36 cellular contexts compared by ENCODE assay signal in the genomic region with DNA sequence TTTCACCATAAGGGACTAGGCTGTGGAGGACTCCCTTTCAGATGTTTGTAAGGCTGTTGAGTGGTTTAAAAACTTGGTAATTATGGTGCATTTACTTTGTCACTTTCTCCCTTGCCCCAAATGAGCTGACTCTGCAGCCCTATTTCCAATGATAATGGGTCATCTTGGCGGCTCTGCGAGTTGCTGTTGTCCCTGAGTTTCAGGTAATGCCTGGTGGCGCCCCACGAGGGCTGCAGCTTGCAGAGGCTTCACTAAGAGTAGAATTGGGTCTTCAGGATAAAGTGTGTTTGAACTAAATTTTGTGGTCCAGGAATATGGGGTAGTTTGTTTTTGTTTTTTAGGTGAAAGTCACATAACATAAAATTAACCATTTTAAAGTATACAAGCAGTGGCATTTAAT.
"Had no signal": no experiment of that assay in that cellular context is flagged by ENCODE, and none has a peak within 500 bp of the region (broad histone marks: within the 10 kb centered on the region; RNA-seq: fewer than 3 reads in every experiment).

No MANE protein-coding gene starts in this region.

- H3K36me3 ChIP-seq: adrenal gland, ascending aorta, cardiac muscle cell had no signal

- H3K27me3 Mint-ChIP-seq: activated CD4-positive, alpha-beta memory T cell treated with anti-CD3 and anti-CD28 coated beads for 36 hours; activated CD4-positive, alpha-beta T cell treated with anti-CD3 and anti-CD28 coated beads, Interleukin-2, amount 10 ng/mL, durations not matched to agents 24 days and 14 days; activated CD8-positive, alpha-beta T cell treated with anti-CD3 and anti-CD28 coated beads for 36 hours; activated T-helper 17 cell treated with anti-CD3 and anti-CD28 coated beads, Interleukin-2, amount 50 U/mL, for 72 hours; central memory CD8-positive, alpha-beta T cell had no signal

- H3K9me3 Mint-ChIP-seq: activated T-cell treated with anti-CD3 and anti-CD28 coated beads, Interleukin-2, amount 50 U/mL, for 4 hours; activated T-helper 17 cell treated with anti-CD3 and anti-CD28 coated beads, Interleukin-2, amount 50 U/mL, for 72 hours had no signal

- H3K9me3 ChIP-seq: adrenal gland, ascending aorta had no signal

- H3K4me3 ChIP-seq: adrenal gland, ascending aorta, cardiac muscle cell had no signal

- DNase-seq: activated B cell treated with CpG ODN at 0.5 μM for 24 hours; activated CD4-positive, alpha-beta memory T cell treated with anti-CD3 and anti-CD28 coated beads for 36 hours; activated CD4-positive, alpha-beta T cell treated with anti-CD3 and anti-CD28 coated beads for 4 hours; activated CD4-positive, alpha-beta T cell treated with anti-CD3 and anti-CD28 coated beads, Interleukin-2, amount 10 ng/mL, durations not matched to agents 24 days and 14 days; activated CD4-positive, alpha-beta T cell treated with anti-CD3 and anti-CD28 coated beads, Interleukin-2, amount 50 U/mL, for 1 hour; activated CD4-positive, alpha-beta T cell treated with anti-CD3 and anti-CD28 coated beads, Interleukin-2, amount 50 U/mL, for 4 hours; activated CD4-positive, CD25-positive, alpha-beta regulatory T cell treated with anti-CD3 and anti-CD28 coated beads, Interleukin-2, amount 50 U/mL, for 72 hours; activated CD8-positive, alpha-beta memory T cell treated with anti-CD3 and anti-CD28 coated beads, Interleukin-2, amount 50 U/mL, for 4 hours; activated CD8-positive, alpha-beta T cell treated with anti-CD3 and anti-CD28 coated beads for 36 hours; activated effector memory CD4-positive, alpha-beta T cell treated with anti-CD3 and anti-CD28 coated beads, Interleukin-2, amount 50 U/mL, for 16 hours; activated gamma-delta T cell treated with Interleukin-2 at 50 U/mL for 16 hours; activated naive CD4-positive, alpha-beta T cell; activated naive CD4-positive, alpha-beta T cell treated with anti-CD3 and anti-CD28 coated beads for 36 hours; activated naive CD4-positive, alpha-beta T cell treated with anti-CD3 and anti-CD28 coated beads, Interleukin-2, amount 50 U/mL, for 16 hours; activated naive CD8-positive, alpha-beta T cell treated with anti-CD3 and anti-CD28 coated beads for 36 hours; activated T-cell treated with anti-CD3 and anti-CD28 coated beads for 4 hours; activated T-cell treated with anti-CD3 and anti-CD28 coated beads, Interleukin-2, amount 50 U/mL, for 1 hour; activated T-cell treated with anti-CD3 and anti-CD28 coated beads, Interleukin-2, amount 50 U/mL, for 4 hours; activated T-cell treated with anti-CD3 and anti-CD28 coated beads, Interleukin-2, amount 50 U/mL, for 72 hours; adrenal gland; amniotic stem cell; caudate nucleus; cerebellar nuclear complex; T-helper 1 cell; T-helper 2 cell; T-helper 9 cell had no signal

- H3K4me1 ChIP-seq: adrenal gland, ascending aorta had no signal

- H3K4me3 Mint-ChIP-seq: activated B cell treated with CpG ODN at 0.5 μM for 24 hours; activated CD4-positive, alpha-beta memory T cell treated with anti-CD3 and anti-CD28 coated beads for 36 hours; activated CD4-positive, alpha-beta T cell treated with anti-CD3 and anti-CD28 coated beads, Interleukin-2, amount 10 ng/mL, durations not matched to agents 24 days and 14 days; activated CD8-positive, alpha-beta T cell treated with anti-CD3 and anti-CD28 coated beads for 36 hours; activated naive CD4-positive, alpha-beta T cell treated with anti-CD3 and anti-CD28 coated beads for 36 hours; activated naive CD8-positive, alpha-beta T cell treated with anti-CD3 and anti-CD28 coated beads for 36 hours; activated T-cell treated with anti-CD3 and anti-CD28 coated beads, Interleukin-2, amount 50 U/mL, for 4 hours; activated T-cell treated with anti-CD3 and anti-CD28 coated beads, Interleukin-2, amount 50 U/mL, for 72 hours; activated T-helper 1 cell treated with anti-CD3 and anti-CD28 coated beads, Interleukin-12 subunit alpha, Interleukin-12 subunit beta, Interleukin-2, Interleukin-4 antibody, amounts not matched to agents 30 ng/mL and 10 ng/mL and 1 ng/mL, durations not matched to agents 14 hours and 24 hours and 36 hours; activated T-helper 17 cell treated with anti-CD3 and anti-CD28 coated beads, Interleukin-2, amount 50 U/mL, for 72 hours; brain; central memory CD8-positive, alpha-beta T cell; T-helper 1 cell treated with Interleukin-12 subunit alpha and Interleukin-12 subunit beta and Interleukin-4 antibody, amounts not matched to agents 30 μg/mL and 1 μg/mL, for 36 hours; T-helper 2 cell treated with Interferon-gamma antibody and Interleukin-4, amounts not matched to agents 5 μg/mL and 100 μg/mL, for 36 hours had no signal

- H3K27ac ChIP-seq: adrenal gland, ascending aorta, cardiac muscle cell, VCaP had no signal

- H3K27ac Mint-ChIP-seq: activated B cell treated with CpG ODN at 0.5 μM for 24 hours; activated CD4-positive, alpha-beta memory T cell treated with anti-CD3 and anti-CD28 coated beads for 36 hours; activated CD4-positive, alpha-beta T cell treated with anti-CD3 and anti-CD28 coated beads, Interleukin-2, amount 10 ng/mL, durations not matched to agents 24 days and 14 days; activated CD8-positive, alpha-beta T cell treated with anti-CD3 and anti-CD28 coated beads for 36 hours; activated naive CD4-positive, alpha-beta T cell treated with anti-CD3 and anti-CD28 coated beads for 36 hours; activated naive CD4-positive, alpha-beta T cell treated with anti-CD3 and anti-CD28 coated beads, Interleukin-2, amount 50 U/mL, for 72 hours; activated naive CD8-positive, alpha-beta T cell treated with anti-CD3 and anti-CD28 coated beads for 36 hours; activated T-cell treated with anti-CD3 and anti-CD28 coated beads, Interleukin-2, amount 50 U/mL, for 72 hours; activated T-helper 1 cell treated with anti-CD3 and anti-CD28 coated beads, Interleukin-12 subunit alpha, Interleukin-12 subunit beta, Interleukin-2, Interleukin-4 antibody, amounts not matched to agents 30 ng/mL and 10 ng/mL and 1 ng/mL, durations not matched to agents 14 hours and 24 hours and 36 hours; activated T-helper 17 cell treated with anti-CD3 and anti-CD28 coated beads, Interleukin-2, amount 50 U/mL, for 72 hours; T-helper 1 cell treated with Interleukin-12 subunit alpha and Interleukin-12 subunit beta and Interleukin-4 antibody, amounts not matched to agents 30 μg/mL and 1 μg/mL, for 36 hours; T-helper 2 cell treated with Interferon-gamma antibody and Interleukin-4, amounts not matched to agents 5 μg/mL and 100 μg/mL, for 36 hours had no signal

- ATAC-seq: activated CD8-positive, alpha-beta T cell treated with anti-CD3 and anti-CD28 coated beads for 36 hours; activated naive CD4-positive, alpha-beta T cell treated with anti-CD3 and anti-CD28 coated beads, Interleukin-2, amount 50 U/mL, for 72 hours; activated T-cell treated with anti-CD3 and anti-CD28 coated beads, Interleukin-2, amount 50 U/mL, for 4 hours; activated T-cell treated with anti-CD3 and anti-CD28 coated beads, Interleukin-2, amount 50 U/mL, for 72 hours; activated T-helper 17 cell treated with anti-CD3 and anti-CD28 coated beads, Interleukin-2, amount 50 U/mL, for 72 hours had no signal

- H3K36me3 Mint-ChIP-seq: activated CD4-positive, alpha-beta memory T cell treated with anti-CD3 and anti-CD28 coated beads for 36 hours; brain had no signal

- H3K4me1 Mint-ChIP-seq: activated B cell treated with CpG ODN at 0.5 μM for 24 hours; central memory CD8-positive, alpha-beta T cell had no signal

- H3K27me3 ChIP-seq: adrenal gland, ascending aorta, cardiac muscle cell had no signal
